In genomic region chr9:132268725-132269352, GRCh38 we compare ENCODE assay signal across 8 cellular contexts.
DNase-seq lines count a peak whose midpoint lies in the region; ATAC-seq and TF ChIP-seq lines count a peak whose summit lies in the region.

No MANE protein-coding gene starts in this region.

- peaks cover 38% of the 10 kb centered on the region for H4K20me1 ChIP-seq in smooth muscle cell (ENCODE audit: low read depth)

- no peaks in the 10 kb centered on the region for H3K27me3 ChIP-seq in right cardiac atrium (ENCODE audit: control insufficient read depth, insufficient read depth)
- no peaks in the 10 kb centered on the region for H3K27me3 ChIP-seq in smooth muscle cell (ENCODE audit: low read depth)

- intact Hi-C loops in right cardiac atrium (cut with DNase I): loop anchor here in 1 of 4 donors (5.0 kb wide), 1 partner anchor 507 kb away; no protein-coding TSS in a partner anchor

- peak; percentile 91 for TF ChIP-seq CTCF in smooth muscle cell (IDR thresholded peaks at IDR 0.05; ENCODE audit: borderline replicate concordance, insufficient read depth, poor library complexity, severe bottlenecking)

- no peaks in the 10 kb centered on the region for H3K79me2 ChIP-seq in smooth muscle cell (ENCODE audit: low read depth)

- ATAC-seq in right cardiac atrium: peak; percentile 67 to 71
- ATAC-seq in HG03097 (IDR thresholded peaks at IDR 0.05; ENCODE audit: low FRiP score, unreplicated experiment): no peak
- no peak for ATAC-seq in HG03175 (IDR thresholded peaks at IDR 0.05; ENCODE audit: unreplicated experiment)

- H3K36me3 ChIP-seq in smooth muscle cell (ENCODE audit: low read depth): peaks cover 15% of the 10 kb centered on the region

- 39% methylated on average over 10 of the region's 10 CpGs for WGBS in right cardiac atrium
- WGBS in smooth muscle cell (ENCODE audit: low lambda C conversion rate): 63% methylated on average over 10 of the region's 10 CpGs

- H3K9ac ChIP-seq in smooth muscle cell (ENCODE audit: low read depth): no peak overlapping the region

- no peak overlapping the region for H2AFZ ChIP-seq in smooth muscle cell (ENCODE audit: low read depth)

- H3K4me3 ChIP-seq in right cardiac atrium (ENCODE audit: low read length): no peak overlapping the region
- H3K4me3 ChIP-seq in smooth muscle cell: no peak overlapping the region

- peaks cover 8% of the 10 kb centered on the region for H3F3A ChIP-seq in smooth muscle cell (ENCODE audit: low read depth)

- H3K9me3 ChIP-seq in right cardiac atrium (ENCODE audit: control insufficient read depth, low read length): no peaks in the 10 kb centered on the region
- H3K9me3 ChIP-seq in smooth muscle cell (replicated peaks; ENCODE audit: low read depth): no peaks in the 10 kb centered on the region

- H3K27ac ChIP-seq in right cardiac atrium (ENCODE audit: low read length) (no peak overlapping the region), smooth muscle cell (ENCODE audit: low read depth) (peak overlapping the region; percentile 75)

- no peaks in the 10 kb centered on the region for H3K4me1 ChIP-seq in right cardiac atrium (ENCODE audit: control insufficient read depth, insufficient read depth, low read length)
- H3K4me1 ChIP-seq in smooth muscle cell (ENCODE audit: low read depth): no peaks in the 10 kb centered on the region

- DNase-seq in GF-D8 (lab: John Stamatoyannopoulos, UW): peak; percentile 17
- peak; percentile 62 for DNase-seq in NCI-H1105 treated with DMSO at 0.1 percent for 48 hours (lab: John Stamatoyannopoulos, UW)
- peak; percentile 23 to 72 (median 53) for DNase-seq in T-helper 1 cell
- DNase-seq in amniotic epithelial cell (ENCODE audit: low read depth): peak; percentile 53
- DNase-seq in right cardiac atrium: peak; percentile 54 to 83 (median 83)
- DNase-seq in smooth muscle cell (lab: John Stamatoyannopoulos, UW; ENCODE audit: unreplicated experiment): no peak

- H3K4me2 ChIP-seq in smooth muscle cell: no peak overlapping the region

Comparison
In these comparisons a context has a peak if more than half of its experiments do, and no peak if none do; other contexts are left out.
1. ATAC-seq: peak in right cardiac atrium (2 of 2); none in HG03097 (single experiment) and HG03175 (single experiment).